1 cellular context compared by ENCODE assay signal in genomic region chr1:180502361-180503273, GRCh38.
TF ChIP-seq lines count a peak whose summit lies in the region.

TSS of gene ACBD6 (minus strand) at chr1:180502577. CDS start at chr1:180502266, 311 bp downstream.

TF ChIP-seq in K562, 482 proteins besides CTCF, POLR2A, EP300 and RAD21 (continued from another document and continues in another):
- TF ChIP-seq CUX1 (CRISPR knock-in tag; IDR thresholded peaks at IDR 0.05) (no peak), KAT8 (IDR thresholded peaks at IDR 0.05; ENCODE audit: low read depth) (no peak), XRCC5 (IDR thresholded peaks at IDR 0.05; ENCODE audit: low read depth, low read length) (peak; percentile 90), ZNF277 (CRISPR knock-in tag; IDR thresholded peaks at IDR 0.05; ENCODE audit: borderline replicate concordance) (no peak), PHB2 (IDR thresholded peaks at IDR 0.05; ENCODE audit: low read depth) (no peak), SETDB1 (IDR thresholded peaks at IDR 0.05; ENCODE audit: low read length) (no peak), ZNF764 (CRISPR knock-in tag; IDR thresholded peaks at IDR 0.05; ENCODE audit: low read depth) (0 out of 2 replicates have a peak, but pooled peaks have one; percentile 37), TCF7L2 (IDR thresholded peaks at IDR 0.05; ENCODE audit: low read depth, low read length) (peak; percentile 21; the same call in 1 of the 2 replicates), MAZ (CRISPR knock-in tag; conservative IDR thresholded peaks at IDR 0.05 in 1 of 2, IDR thresholded peaks at IDR 0.05 in 1 of 2) (peak; percentile 97 to 98), RBM39 (optimal IDR thresholded peaks at IDR 0.05; ENCODE audit: low read depth, low read length) (peak; percentile 52), SMC3 (conservative IDR thresholded peaks at IDR 0.05; ENCODE audit: insufficient read depth, low read depth, low read length) (no peak), POLR3G (IDR thresholded peaks at IDR 0.05; ENCODE audit: extremely low read depth, insufficient read length, insufficient replicate concordance) (no peak), PTBP1 (IDR thresholded peaks at IDR 0.05; ENCODE audit: low read depth, low read length) (no peak), FOXA1 (IDR thresholded peaks at IDR 0.05; ENCODE audit: borderline replicate concordance) (0 out of 2 replicates have a peak, but pooled peaks have one; percentile 6), KLF13 (tag; IDR thresholded peaks at IDR 0.05; ENCODE audit: borderline replicate concordance, low read depth) (peak; percentile 97), ILK (tag; IDR thresholded peaks at IDR 0.05; ENCODE audit: borderline replicate concordance, low read depth) (no peak), CEBPZ (IDR thresholded peaks at IDR 0.05; ENCODE audit: borderline replicate concordance, low read depth, low read length) (no peak), DLX4 (CRISPR knock-in tag; IDR thresholded peaks at IDR 0.05) (no peak), ZNF354B (CRISPR knock-in tag; IDR thresholded peaks at IDR 0.05) (no peak), NUFIP1 (IDR thresholded peaks at IDR 0.05; ENCODE audit: partially characterized antibody) (peak; percentile 4), CHD1 (IDR thresholded peaks at IDR 0.05; ENCODE audit: low read length) (peak; percentile 64), SMARCA5 (IDR thresholded peaks at IDR 0.05) (peak; percentile 47; the same call in 1 of the 2 replicates), SAP30 (IDR thresholded peaks at IDR 0.05; ENCODE audit: borderline replicate concordance, insufficient read depth, low read depth, low read length, poor library complexity, severe bottlenecking) (peak; percentile 74), BACH1 (tag; IDR thresholded peaks at IDR 0.05) (no peak), MYC (IDR thresholded peaks at IDR 0.05; ENCODE audit: low read depth, low read length) (peak; percentile 95), MYC (CRISPR knock-in tag; IDR thresholded peaks at IDR 0.05; ENCODE audit: borderline replicate concordance, low read depth) (peak; percentile 78; the same call in 1 of the 2 replicates), HSF4 (CRISPR knock-in tag; IDR thresholded peaks at IDR 0.05; ENCODE audit: borderline replicate concordance) (no peak), ID3 (CRISPR knock-in tag; IDR thresholded peaks at IDR 0.05) (no peak), ID3 (tag; IDR thresholded peaks at IDR 0.05) (peak; percentile 80), PML (IDR thresholded peaks at IDR 0.05; ENCODE audit: low read length) (peak; percentile 64), CREB3 (tag; conservative IDR thresholded peaks at IDR 0.05; ENCODE audit: low read depth) (0 out of 2 replicates have a peak, but pooled peaks have one; percentile 68), ZNF586 (CRISPR knock-in tag; conservative IDR thresholded peaks at IDR 0.05) (no peak), MYNN (IDR thresholded peaks at IDR 0.05) (peak; percentile 82), MYNN (CRISPR knock-in tag; IDR thresholded peaks at IDR 0.05) (no peak), EHMT2 (IDR thresholded peaks at IDR 0.05) (no peak), GTF2E2 (tag; IDR thresholded peaks at IDR 0.05) (peak; percentile 100), STAT5A (IDR thresholded peaks at IDR 0.05; ENCODE audit: borderline replicate concordance, low read length) (peak; percentile 50; the same call in 1 of the 2 replicates), GATAD2B (IDR thresholded peaks at IDR 0.05; ENCODE audit: borderline replicate concordance) (peak; percentile 82; the same call in 1 of the 2 replicates), THRAP3 (IDR thresholded peaks at IDR 0.05; ENCODE audit: borderline replicate concordance) (0 out of 2 replicates have a peak, but pooled peaks have one; percentile 58), TAF1 (IDR thresholded peaks at IDR 0.05; ENCODE audit: control insufficient read depth, extremely low read depth, insufficient read depth, low read length, severe bottlenecking) (peak; percentile 97), TBL1XR1 (IDR thresholded peaks at IDR 0.05; ENCODE audit: low read length in 2 of 2) (peak in 1 of 2 experiments; percentile 68; a peak in 2 of 4 replicates), TEAD1 (CRISPR knock-in tag; IDR thresholded peaks at IDR 0.05) (peak in 1 of 2 experiments; percentile 93; a peak in 2 of 4 replicates), RBM34 (IDR thresholded peaks at IDR 0.05; ENCODE audit: borderline replicate concordance, insufficient read depth, low read length) (no peak), NR2C1 (IDR thresholded peaks at IDR 0.05) (0 out of 2 replicates have a peak, but pooled peaks have one; percentile 25), NR2C1 (tag; IDR thresholded peaks at IDR 0.05) (peak; percentile 57), RREB1 (CRISPR knock-in tag; IDR thresholded peaks at IDR 0.05) (no peak), MXD1 (CRISPR knock-in tag; IDR thresholded peaks at IDR 0.05; ENCODE audit: borderline replicate concordance, poor library complexity, severe bottlenecking) (peak; percentile 57)
